ENCODE assay signal across 8 cellular contexts in the genomic region with DNA sequence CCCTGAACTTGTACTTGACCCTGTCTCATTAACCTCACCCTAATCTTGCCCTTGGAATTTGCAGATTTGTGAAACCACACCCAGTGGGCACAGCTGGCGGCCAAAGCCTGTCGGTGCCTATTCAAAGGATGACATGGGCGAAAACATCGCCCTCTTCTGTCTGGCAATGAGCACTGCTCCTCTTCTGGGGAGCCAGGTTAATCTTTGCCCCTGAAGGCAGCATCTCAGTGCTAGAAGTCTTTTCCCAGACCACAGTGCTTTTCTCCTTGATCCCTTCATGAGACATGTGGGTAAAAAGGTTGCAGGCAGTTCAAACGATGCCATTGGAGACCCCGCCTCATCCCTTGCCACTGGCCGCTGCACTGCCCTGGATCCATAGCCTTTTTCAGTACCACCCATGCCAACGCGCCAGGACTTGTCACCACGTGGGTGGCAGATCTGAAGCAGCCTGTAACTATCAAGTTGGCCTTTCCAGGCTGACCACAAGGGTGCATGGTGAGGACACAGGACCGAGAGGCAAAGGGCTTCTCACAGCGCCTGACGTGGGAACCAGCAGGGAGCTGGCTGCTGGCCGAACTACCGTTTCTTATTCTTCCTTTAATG. TPM values are rescaled to one million over a fixed set of nuclear protein-coding genes. Genes with fewer than 3 reads are reported as not detected.
DNase-seq lines count a peak whose midpoint lies in the region; ATAC-seq and TF ChIP-seq lines count a peak whose summit lies in the region.

No MANE protein-coding gene starts in this region.

- no peak overlapping the region for H3K18ac ChIP-seq in IMR-90 (ENCODE audit: low read depth, low read length)

- H3K9me3 Mint-ChIP-seq in activated naive CD8-positive, alpha-beta T cell treated with anti-CD3 and anti-CD28 coated beads, Interleukin-2, amount 10 ng/mL, durations not matched to agents 7 days and 5 days, result no peaks in the 10 kb centered on the region
- no peaks in the 10 kb centered on the region for H3K9me3 Mint-ChIP-seq in progenitor cell of endocrine pancreas (ENCODE audit: low read depth)

- no peak overlapping the region for H3K4ac ChIP-seq in IMR-90 (ENCODE audit: low read depth, low read length)

- POLR2A ChIA-PET in IMR-90 (lab: Charles Lee; ENCODE audit: unreplicated experiment), result no interaction called here
- POLR2A ChIA-PET in activated naive CD8-positive, alpha-beta T cell treated with anti-CD3 and anti-CD28 coated beads, Interleukin-2, amount 10 ng/mL, durations not matched to agents 7 days and 5 days (lab: Charles Lee), result interaction anchor here (1.0 to 1.1 kb wide), 2 partner anchors 89 to 181 kb away, joined by 3 read pairs; a partner anchor contains a TSS

- H2AFZ ChIP-seq in IMR-90 (replicated peaks; ENCODE audit: low read length, poor library complexity), result peak overlapping the region; percentile 86

- H3K4me3 Mint-ChIP-seq in activated naive CD8-positive, alpha-beta T cell treated with anti-CD3 and anti-CD28 coated beads, Interleukin-2, amount 10 ng/mL, durations not matched to agents 7 days and 5 days, result no peak overlapping the region
- no peak overlapping the region for H3K4me3 Mint-ChIP-seq in progenitor cell of endocrine pancreas (ENCODE audit: low read depth)

- no peak overlapping the region for H2BK120ac ChIP-seq in IMR-90 (ENCODE audit: low read depth, low read length)

- no peak overlapping the region for H4K8ac ChIP-seq in IMR-90 (ENCODE audit: low read depth in 2 of 2, low read length in 2 of 2)

- no peaks in the 10 kb centered on the region for H3K9me1 ChIP-seq in IMR-90 (ENCODE audit: insufficient read depth, low read length)

- peaks cover 8% of the 10 kb centered on the region for H3K4me1 Mint-ChIP-seq in activated naive CD8-positive, alpha-beta T cell treated with anti-CD3 and anti-CD28 coated beads, Interleukin-2, amount 10 ng/mL, durations not matched to agents 7 days and 5 days
- peaks cover 6% of the 10 kb centered on the region for H3K4me1 Mint-ChIP-seq in progenitor cell of endocrine pancreas (ENCODE audit: low read depth)

- no peak for TF ChIP-seq POLR2A in IMR-90 (IDR thresholded peaks at IDR 0.05; ENCODE audit: low read depth, low read length)

- peaks cover 9% of the 10 kb centered on the region for H3K27me3 Mint-ChIP-seq in activated naive CD8-positive, alpha-beta T cell treated with anti-CD3 and anti-CD28 coated beads, Interleukin-2, amount 10 ng/mL, durations not matched to agents 7 days and 5 days
- peaks cover 20% of the 10 kb centered on the region for H3K27me3 Mint-ChIP-seq in progenitor cell of endocrine pancreas

- no peaks in the 10 kb centered on the region for H4K20me1 ChIP-seq in IMR-90 (ENCODE audit: insufficient read depth, low read length)

- H3K36me3 ChIP-seq in IMR-90 (ENCODE audit: control insufficient read depth, insufficient read depth, low read length) (no peaks in the 10 kb centered on the region), cardiac muscle cell (no peaks in the 10 kb centered on the region)

- H3K9me3 ChIP-seq in IMR-90 (ENCODE audit: control insufficient read depth, insufficient read depth, low read length) (peaks cover 2% of the 10 kb centered on the region; the same call in 1 of the 2 replicates), cardiac muscle cell (ENCODE audit: low read depth) (no peaks in the 10 kb centered on the region)

- in situ Hi-C loops in IMR-90 (cut with MboI; ENCODE audit: low sequenced_read_pairs), result no loop called here

- no peak overlapping the region for H2BK20ac ChIP-seq in IMR-90 (ENCODE audit: low read depth, low read length)

- no peak overlapping the region for H3K14ac ChIP-seq in IMR-90 (replicated peaks; ENCODE audit: low read depth, low read length)

- H4K91ac ChIP-seq in IMR-90 (ENCODE audit: insufficient read depth, low read depth, low read length), result no peak overlapping the region

- H3K4me2 ChIP-seq in IMR-90 (ENCODE audit: low read depth, low read length), result peak overlapping the region; percentile 25; the same call in 1 of the 2 replicates

- H4K5ac ChIP-seq in IMR-90 (ENCODE audit: low read depth, low read length), result no peak overlapping the region

- no peak overlapping the region for H3K9ac ChIP-seq in IMR-90 (ENCODE audit: low read depth, low read length)

- H3K27ac ChIP-seq in IMR-90 (ENCODE audit: insufficient read depth, low read length) (no peak overlapping the region), cardiac muscle cell (no peak overlapping the region)

- H3K27me3 ChIP-seq in IMR-90 (ENCODE audit: control insufficient read depth, insufficient read depth, low read length) (peaks cover 19% of the 10 kb centered on the region), cardiac muscle cell (no peaks in the 10 kb centered on the region)

- peak; percentile 93 to 94 for DNase-seq in AML-193 (lab: John Stamatoyannopoulos, UW)
- peak; percentile 51 for DNase-seq in IMR-90
- peak; percentile 44 for DNase-seq in activated naive CD8-positive, alpha-beta T cell treated with anti-CD3 and anti-CD28 coated beads, Interleukin-2, amount 10 ng/mL, durations not matched to agents 7 days and 5 days
- DNase-seq in cardiac muscle cell (ENCODE audit: low read depth in 1 of 2, low spot score in 1 of 2), result peak; percentile 64 to 71
- peak; percentile 33 for DNase-seq in progenitor cell of endocrine pancreas (ENCODE audit: low spot score, unreplicated experiment)
- no peak for DNase-seq in NCI-H2107 treated with DMSO at 0.1 percent for 48 hours (lab: John Stamatoyannopoulos, UW; ENCODE audit: unreplicated experiment)

- peaks cover 2% of the 10 kb centered on the region; the same call in 1 of the 2 replicates for H3K4me1 ChIP-seq in IMR-90 (ENCODE audit: control insufficient read depth, insufficient read depth, low read length)
- no peaks in the 10 kb centered on the region for H3K4me1 ChIP-seq in cardiac muscle cell (ENCODE audit: low read depth)

- dilution Hi-C loops in IMR-90 (cut with HindIII; ENCODE audit: low sequenced_read_pairs, unreplicated experiment), result no loop called here

- H2AK5ac ChIP-seq in IMR-90 (ENCODE audit: low read depth, low read length), result no peak overlapping the region

- H3K23ac ChIP-seq in IMR-90 (ENCODE audit: low read depth, low read length), result no peak overlapping the region

- TF ChIP-seq RAD21 in IMR-90 (IDR thresholded peaks at IDR 0.05; ENCODE audit: low read length), result peak; percentile 64

- no peak overlapping the region for H2BK15ac ChIP-seq in IMR-90 (ENCODE audit: low read depth, low read length)

- H3K56ac ChIP-seq in IMR-90 (ENCODE audit: extremely low read depth, insufficient read depth, low read length), result no peak overlapping the region

- no peak overlapping the region for H2BK5ac ChIP-seq in IMR-90 (ENCODE audit: low read depth, low read length, poor library complexity, severe bottlenecking)

- peak overlapping the region; percentile 74 for H2AK9ac ChIP-seq in IMR-90 (replicated peaks; ENCODE audit: low read depth, low read length, poor library complexity)

- H3K79me1 ChIP-seq in IMR-90 (ENCODE audit: low read depth in 1 of 2, low read length in 2 of 2), result no peaks in the 10 kb centered on the region

- H3K4me3 ChIP-seq in IMR-90 (ENCODE audit: insufficient read depth, low read depth, low read length), result no peak overlapping the region
- no peak overlapping the region for H3K4me3 ChIP-seq in cardiac muscle cell

- no TSS peak for BruUV-seq in IMR-90 (replicated peaks; lab: Mats Ljungman, UMichigan)

- CTCF ChIA-PET in IMR-90 (lab: Yijun Ruan, JAX), result interaction anchor here (0.5 to 2.2 kb wide), 16 partner anchors 10 to 327 kb away, joined by 3 to 8 read pairs (median 4); a partner anchor contains a TSS

- peak; percentile 39 for ATAC-seq in GM18861 (IDR thresholded peaks at IDR 0.05; ENCODE audit: unreplicated experiment)
- ATAC-seq in IMR-90 (ENCODE audit: low read depth), result peak; percentile 97
- peak; percentile 97 for ATAC-seq in SK-N-SH treated with all-trans-retinoic acid at 6 μM for 48 hours
- peak; percentile 69 for ATAC-seq in activated naive CD8-positive, alpha-beta T cell treated with anti-CD3 and anti-CD28 coated beads, Interleukin-2, amount 10 ng/mL, durations not matched to agents 7 days and 5 days (ENCODE audit: low read depth)

- intact Hi-C loops in IMR-90 (cut with micrococcal nuclease), result loop anchor here (1.0 to 5.0 kb wide), 4 partner anchors 30 to 255 kb away; a partner anchor contains a TSS

- 5% methylated on average over 5 of the region's 15 CpGs; no CpG with 5 or more reads in 1 of the 2 experiments for WGBS in IMR-90 (ENCODE audit: extremely low coverage in 2 of 2, insufficient read length in 1 of 2), 2 experiments

- H3K36me3 Mint-ChIP-seq in activated naive CD8-positive, alpha-beta T cell treated with anti-CD3 and anti-CD28 coated beads, Interleukin-2, amount 10 ng/mL, durations not matched to agents 7 days and 5 days, result no peaks in the 10 kb centered on the region
- no peaks in the 10 kb centered on the region for H3K36me3 Mint-ChIP-seq in progenitor cell of endocrine pancreas (ENCODE audit: insufficient read depth)

- H3K27ac Mint-ChIP-seq in activated naive CD8-positive, alpha-beta T cell treated with anti-CD3 and anti-CD28 coated beads, Interleukin-2, amount 10 ng/mL, durations not matched to agents 7 days and 5 days, result no peak overlapping the region
- H3K27ac Mint-ChIP-seq in progenitor cell of endocrine pancreas, result peak overlapping the region; percentile 17

- TF ChIP-seq CTCF in IMR-90 (conservative IDR thresholded peaks at IDR 0.05; ENCODE audit: low read depth, low read length) (peak; percentile 64), cardiac muscle cell (IDR thresholded peaks at IDR 0.05; ENCODE audit: low read depth, low read length) (peak; percentile 88), progenitor cell of endocrine pancreas (IDR thresholded peaks at IDR 0.05; ENCODE audit: unreplicated experiment) (peak; percentile 76)

TF ChIP-seq in IMR-90, 13 proteins besides CTCF, POLR2A, EP300 and RAD21 (continues in another document):
- TF ChIP-seq FOS (IDR thresholded peaks at IDR 0.05; ENCODE audit: low read depth, low read length), result no peak

RNA-seq across cellular contexts. Expression of a gene that starts 6.5 kb away (rescaled TPM):
- total RNA-seq in IMR-90 (2012; rRNA removed) (not detected in 2 replicates), cardiac muscle cell (0.21 and 0.39 TPM in 2 replicates), progenitor cell of endocrine pancreas (not detected in 2 replicates)
- polyA plus RNA-seq in IMR-90 (2012; rRNA removed) (not detected in 2 replicates), cardiac muscle cell (0.51 and 0.94 TPM in 2 replicates)
- polyA plus RNA-seq in IMR-90 (2012; cell fraction: cytosol; rRNA removed), result not detected in 2 replicates
- polyA plus RNA-seq in IMR-90 (2012; cell fraction: nucleus; rRNA removed; ENCODE audit: low replicate concordance), result not detected in 2 replicates
- not detected for total RNA-seq in activated naive CD8-positive, alpha-beta T cell treated with anti-CD3 and anti-CD28 coated beads, Interleukin-2, amount 10 ng/mL, durations not matched to agents 7 days and 5 days

RNA-seq across cellular contexts. Expression of a gene that starts 20.3 kb away (rescaled TPM):
- 4.7 and 5.0 TPM in 2 replicates for total RNA-seq in IMR-90 (2012; rRNA removed)
- 5.6 and 6.3 TPM in 2 replicates for polyA plus RNA-seq in IMR-90 (2012; rRNA removed)
- polyA plus RNA-seq in IMR-90 (2012; cell fraction: cytosol; rRNA removed), result 4.2 and 7.0 TPM in 2 replicates
- 3.2 and 4.6 TPM in 2 replicates for polyA plus RNA-seq in IMR-90 (2012; cell fraction: nucleus; rRNA removed; ENCODE audit: low replicate concordance)
- 1 to 10 TPM; 4.4 to 5.3 TPM for total RNA-seq in activated naive CD8-positive, alpha-beta T cell treated with anti-CD3 and anti-CD28 coated beads, Interleukin-2, amount 10 ng/mL, durations not matched to agents 7 days and 5 days
- total RNA-seq in cardiac muscle cell, result 13.4 and 31.4 TPM in 2 replicates
- polyA plus RNA-seq in cardiac muscle cell, result 12.9 and 32.7 TPM in 2 replicates
- 5.9 and 6.1 TPM in 2 replicates for total RNA-seq in progenitor cell of endocrine pancreas

Comparison
In these comparisons a context has a peak if more than half of its experiments do, and no peak if none do; other contexts are left out.
1. ATAC-seq: peak in every context shown above with its lines; median percentile 97 in IMR-90; 97 in SK-N-SH treated with all-trans-retinoic acid at 6 μM for 48 hours; 69 in activated naive CD8-positive, alpha-beta T cell treated with anti-CD3 and anti-CD28 coated beads, Interleukin-2, amount 10 ng/mL, durations not matched to agents 7 days and 5 days; 39 in GM18861.